In the genomic region with DNA sequence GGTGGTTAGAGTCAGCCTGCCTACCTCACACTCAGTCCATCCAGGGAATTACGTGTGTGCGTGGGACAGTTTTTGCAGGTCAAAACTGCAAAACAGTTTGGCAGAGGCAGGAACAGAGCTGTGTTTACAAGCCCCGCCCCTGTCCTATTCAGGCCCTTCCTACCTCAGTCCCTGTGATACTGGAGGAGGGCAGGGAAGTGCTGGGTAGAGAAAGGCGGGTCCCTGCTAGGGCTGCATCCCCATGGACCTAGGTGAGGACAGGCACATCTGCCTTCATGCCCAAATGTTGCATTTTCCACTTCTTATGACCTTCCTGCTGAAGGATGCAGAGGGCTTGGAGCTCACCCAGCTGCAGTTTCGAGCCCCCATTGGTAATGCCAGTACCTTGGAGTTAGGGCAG, we compare ENCODE assay signal across 3 cellular contexts.
TF ChIP-seq lines count a peak whose summit lies in the region.

No MANE protein-coding gene starts in this region.

TF ChIP-seq in HepG2, 621 proteins besides CTCF, POLR2A, EP300 and RAD21 (continues in another document):
- TF ChIP-seq, protein P1, sequence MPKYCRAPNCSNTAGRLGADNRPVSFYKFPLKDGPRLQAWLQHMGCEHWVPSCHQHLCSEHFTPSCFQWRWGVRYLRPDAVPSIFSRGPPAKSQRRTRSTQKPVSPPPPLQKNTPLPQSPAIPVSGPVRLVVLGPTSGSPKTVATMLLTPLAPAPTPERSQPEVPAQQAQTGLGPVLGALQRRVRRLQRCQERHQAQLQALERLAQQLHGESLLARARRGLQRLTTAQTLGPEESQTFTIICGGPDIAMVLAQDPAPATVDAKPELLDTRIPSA (CRISPR knock-in tag; IDR thresholded peaks at IDR 0.05; ENCODE audit: borderline replicate concordance), result no peak
- TF ChIP-seq RBM22 (optimal IDR thresholded peaks at IDR 0.05; ENCODE audit: low read length), result no peak
- TF ChIP-seq SOX5 (CRISPR knock-in tag; IDR thresholded peaks at IDR 0.05; ENCODE audit: borderline replicate concordance), result no peak
- no peak for TF ChIP-seq HMGXB3 (CRISPR knock-in tag; IDR thresholded peaks at IDR 0.05; ENCODE audit: borderline replicate concordance)
- no peak for TF ChIP-seq ZNF569 (CRISPR knock-in tag; IDR thresholded peaks at IDR 0.05; ENCODE audit: borderline replicate concordance)

TF ChIP-seq in H1, 55 proteins besides CTCF, POLR2A, EP300 and RAD21:
- TF ChIP-seq EGR1 (IDR thresholded peaks at IDR 0.05; ENCODE audit: borderline replicate concordance, low read depth, low read length) (no peak), RXRA (IDR thresholded peaks at IDR 0.05; ENCODE audit: insufficient read depth, low read depth, low read length) (no peak), ZNF274 (IDR thresholded peaks at IDR 0.05; ENCODE audit: borderline replicate concordance, extremely low read depth, low read length) (no peak), TAF1 (IDR thresholded peaks at IDR 0.05; ENCODE audit: low read depth, low read length) (no peak), MAFK (IDR thresholded peaks at IDR 0.05; ENCODE audit: low read depth, low read length) (no peak), JUN (IDR thresholded peaks at IDR 0.05; ENCODE audit: low read depth, low read length) (no peak), SIN3A (conservative IDR thresholded peaks at IDR 0.05 in 1 of 2, IDR thresholded peaks at IDR 0.05 in 1 of 2; ENCODE audit: low read depth in 1 of 2, low read length in 2 of 2) (no peak), TAF7 (optimal IDR thresholded peaks at IDR 0.05; ENCODE audit: borderline replicate concordance, low read depth, low read length) (no peak), NRF1 (IDR thresholded peaks at IDR 0.05; ENCODE audit: low read depth, low read length) (no peak), RFX5 (IDR thresholded peaks at IDR 0.05; ENCODE audit: borderline replicate concordance, low read depth, low read length) (no peak)

TF ChIP-seq in GM12891, 5 proteins besides CTCF, POLR2A, EP300 and RAD21:
- TF ChIP-seq PAX5 (IDR thresholded peaks at IDR 0.05; ENCODE audit: insufficient read depth, low read length, severe bottlenecking) (no peak), POU2F2 (IDR thresholded peaks at IDR 0.05; ENCODE audit: low read depth, low read length) (no peak), SPI1 (IDR thresholded peaks at IDR 0.05; ENCODE audit: low read depth, low read length) (no peak), TAF1 (IDR thresholded peaks at IDR 0.05; ENCODE audit: low read depth, low read length) (no peak), POLR2AphosphoS5 (IDR thresholded peaks at IDR 0.05; ENCODE audit: low read depth, low read length) (no peak)
